Comparison of ENCODE assay signal across 31 cellular contexts in genomic region chrX:100417671-100418070, GRCh38. TPM values are rescaled to one million over a fixed set of nuclear protein-coding genes. Genes with fewer than 3 reads are reported as not detected.
DNase-seq lines count a peak whose midpoint lies in the region; ATAC-seq and TF ChIP-seq lines count a peak whose summit lies in the region.
"Had no signal": no experiment of that assay in that cellular context is flagged by ENCODE, and none has a peak within 500 bp of the region (broad histone marks: within the 10 kb centered on the region; RNA-seq: fewer than 3 reads in every experiment).

No MANE protein-coding gene starts in this region.

- no peak for TF ChIP-seq POLR2A in gastroesophageal sphincter (IDR thresholded peaks at IDR 0.05)
- no peak for TF ChIP-seq POLR2A in ovary (IDR thresholded peaks at IDR 0.05)

- H3K27me3 Mint-ChIP-seq in WTC11 (ENCODE audit: low read depth), result peaks cover 27% of the 10 kb centered on the region

- POLR2A ChIA-PET in WTC11 (lab: Charles Lee), result no interaction called here

- CTCF ChIA-PET in WTC11 (lab: Charles Lee), result interaction anchor here (0.7 to 1.2 kb wide), 3 partner anchors 29 to 94 kb away, joined by 3 to 6 read pairs (median 3); no protein-coding TSS in a partner anchor

- TF ChIP-seq EP300 in gastroesophageal sphincter (IDR thresholded peaks at IDR 0.05) (no peak), ovary (IDR thresholded peaks at IDR 0.05) (no peak)

- no peaks in the 10 kb centered on the region for H3K36me3 Mint-ChIP-seq in WTC11
- H3K36me3 Mint-ChIP-seq: activated naive CD4-positive, alpha-beta T cell treated with anti-CD3 and anti-CD28 coated beads, Interleukin-2, amount 10 ng/mL, durations not matched to agents 7 days and 5 days; CD4-positive, alpha-beta memory T cell; stimulated activated naive B cell treated with anti-CD40 and anti-IgM and Interleukin-4, amounts not matched to agents 10 μg/mL and 1 μg/mL and 100 μg/mL, for 72 hours had no signal

- H3K36me3 ChIP-seq in gastroesophageal sphincter (no peaks in the 10 kb centered on the region), ovary (no peaks in the 10 kb centered on the region)
- H3K36me3 ChIP-seq: cardiac muscle cell, lower lobe of right lung, suprapubic skin, WERI-Rb-1 had no signal

- H3K4me3 ChIP-seq in gastroesophageal sphincter (no peak overlapping the region), ovary (no peak overlapping the region)
- H3K4me3 ChIP-seq: cardiac muscle cell, lower lobe of right lung, suprapubic skin had no signal

- H3K9me3 Mint-ChIP-seq in WTC11, result no peaks in the 10 kb centered on the region
- H3K9me3 Mint-ChIP-seq: activated naive CD4-positive, alpha-beta T cell treated with anti-CD3 and anti-CD28 coated beads, Interleukin-2, amount 10 ng/mL, durations not matched to agents 7 days and 5 days; activated T-helper 1 cell treated with anti-CD3 and anti-CD28 coated beads, Interleukin-12 subunit alpha, Interleukin-12 subunit beta, Interleukin-2, Interleukin-4 antibody, amounts not matched to agents 30 ng/mL and 10 ng/mL and 1 ng/mL, durations not matched to agents 14 hours and 24 hours and 36 hours; dendritic cell treated with granulocyte-macrophage colony-stimulating factor and Interleukin-4, amounts not matched to agents 40 ng/mL and 50 ng/mL, for 4 days; stimulated activated naive B cell treated with anti-CD40 and anti-IgM and Interleukin-4, amounts not matched to agents 10 μg/mL and 1 μg/mL and 100 μg/mL, for 72 hours had no signal

- H3K27ac ChIP-seq in gastroesophageal sphincter, result no peak overlapping the region
- H3K27ac ChIP-seq in ovary, result no peak overlapping the region
- H3K27ac ChIP-seq: cardiac muscle cell, lower lobe of right lung, suprapubic skin, WERI-Rb-1 had no signal

- peak; percentile 28 for DNase-seq in NCI-H1092 treated with DMSO at 0.1 percent for 48 hours (lab: John Stamatoyannopoulos, UW)
- no peak for DNase-seq in NCI-H1092 (lab: John Stamatoyannopoulos, UW)
- DNase-seq in WTC11 (ENCODE audit: low spot score), result no peak
- peak in 3 of 5 donors; percentile 23 to 43 (median 30) for DNase-seq in ovary
- DNase-seq in T1000 (lab: John Stamatoyannopoulos, UW), result no peak
- no peak for DNase-seq in NCI-H1417 (lab: John Stamatoyannopoulos, UW)
- DNase-seq: 8988T; activated CD4-positive, alpha-beta T cell treated with anti-CD3 and anti-CD28 coated beads, Interleukin-2, amount 50 U/mL, for 1 hour; activated naive CD4-positive, alpha-beta T cell treated with anti-CD3 and anti-CD28 coated beads, Interleukin-2, amount 10 ng/mL, durations not matched to agents 7 days and 5 days; amniotic stem cell; CD4-positive, alpha-beta memory T cell; GOT3; islet precursor cell; KG1; lower lobe of right lung; MM.1S; NCI-H146; NCI-H2171 treated with DMSO at 0.1 percent for 48 hours; NCI-H774; nucleus accumbens; stimulated activated CD4-positive, alpha-beta T cell treated with anti-CD3 and anti-CD28 coated beads, Interleukin-4, amount 100 ng/mL, for 24 hours; stimulated activated naive B cell treated with anti-CD40 and anti-IgM and Interleukin-4, amounts not matched to agents 10 μg/mL and 1 μg/mL and 100 μg/mL, for 72 hours; WERI-Rb-1 had no signal

- ATAC-seq in WTC11, result peak; percentile 57
- ATAC-seq in gastroesophageal sphincter, result peak; percentile 54
- no peak for ATAC-seq in GM21390 (IDR thresholded peaks at IDR 0.05; ENCODE audit: unreplicated experiment)
- ATAC-seq: lower lobe of right lung; stimulated activated naive B cell treated with anti-CD40 and anti-IgM and Interleukin-4, amounts not matched to agents 10 μg/mL and 1 μg/mL and 100 μg/mL, for 72 hours had no signal

- no peaks in the 10 kb centered on the region for H3K27me3 ChIP-seq in gastroesophageal sphincter
- H3K27me3 ChIP-seq in ovary, result no peaks in the 10 kb centered on the region

- intact Hi-C loops in ovary (cut with DNase I), result no loop called here

- 44% methylated on average over 3 of the region's 3 CpGs; no CpG with 5 or more reads in 1 of the 2 donors for WGBS in gastroesophageal sphincter (ENCODE audit: low coverage in 1 of 2), 2 donors
- WGBS in ovary, 3 donors, result 5 to 16% (median 8%) methylated on average over 3 of the region's 3 CpGs

- H3K4me3 Mint-ChIP-seq in WTC11, result no peak overlapping the region
- H3K4me3 Mint-ChIP-seq: activated naive CD4-positive, alpha-beta T cell treated with anti-CD3 and anti-CD28 coated beads, Interleukin-2, amount 10 ng/mL, durations not matched to agents 7 days and 5 days; activated T-helper 1 cell treated with anti-CD3 and anti-CD28 coated beads, Interleukin-12 subunit alpha, Interleukin-12 subunit beta, Interleukin-2, Interleukin-4 antibody, amounts not matched to agents 30 ng/mL and 10 ng/mL and 1 ng/mL, durations not matched to agents 14 hours and 24 hours and 36 hours; CD4-positive, alpha-beta memory T cell; dendritic cell treated with granulocyte-macrophage colony-stimulating factor and Interleukin-4, amounts not matched to agents 40 ng/mL and 50 ng/mL, for 4 days; stimulated activated naive B cell treated with anti-CD40 and anti-IgM and Interleukin-4, amounts not matched to agents 10 μg/mL and 1 μg/mL and 100 μg/mL, for 72 hours had no signal

- no peak overlapping the region for H3K27ac Mint-ChIP-seq in WTC11
- H3K27ac Mint-ChIP-seq: activated naive CD4-positive, alpha-beta T cell treated with anti-CD3 and anti-CD28 coated beads, Interleukin-2, amount 10 ng/mL, durations not matched to agents 7 days and 5 days; activated T-helper 1 cell treated with anti-CD3 and anti-CD28 coated beads, Interleukin-12 subunit alpha, Interleukin-12 subunit beta, Interleukin-2, Interleukin-4 antibody, amounts not matched to agents 30 ng/mL and 10 ng/mL and 1 ng/mL, durations not matched to agents 14 hours and 24 hours and 36 hours; CD4-positive, alpha-beta memory T cell; dendritic cell treated with granulocyte-macrophage colony-stimulating factor and Interleukin-4, amounts not matched to agents 40 ng/mL and 50 ng/mL, for 4 days; stimulated activated naive B cell treated with anti-CD40 and anti-IgM and Interleukin-4, amounts not matched to agents 10 μg/mL and 1 μg/mL and 100 μg/mL, for 72 hours had no signal

- peaks cover 40% of the 10 kb centered on the region for H3K4me1 Mint-ChIP-seq in WTC11
- H3K4me1 Mint-ChIP-seq: activated naive CD4-positive, alpha-beta T cell treated with anti-CD3 and anti-CD28 coated beads, Interleukin-2, amount 10 ng/mL, durations not matched to agents 7 days and 5 days had no signal

- TF ChIP-seq CTCF in WTC11 (IDR thresholded peaks at IDR 0.05), result no peak
- no peak for TF ChIP-seq CTCF in gastroesophageal sphincter (IDR thresholded peaks at IDR 0.05)
- no peak for TF ChIP-seq CTCF in ovary (IDR thresholded peaks at IDR 0.05)

- H3K4me1 ChIP-seq in gastroesophageal sphincter (no peaks in the 10 kb centered on the region), ovary (ENCODE audit: insufficient read depth) (peaks cover 3% of the 10 kb centered on the region)
- H3K4me1 ChIP-seq: lower lobe of right lung, suprapubic skin had no signal

- H3K9me3 ChIP-seq in gastroesophageal sphincter (no peaks in the 10 kb centered on the region), ovary (no peaks in the 10 kb centered on the region)
- H3K9me3 ChIP-seq: lower lobe of right lung, suprapubic skin had no signal

TF ChIP-seq in WTC11, 78 proteins besides CTCF, POLR2A, EP300 and RAD21:
- TF ChIP-seq NR1H2 (CRISPR knock-in tag; IDR thresholded peaks at IDR 0.05), result no peak
- TF ChIP-seq SP1 (CRISPR knock-in tag; conservative IDR thresholded peaks at IDR 0.05), result no peak
- no peak for TF ChIP-seq ATF3 (CRISPR knock-in tag; conservative IDR thresholded peaks at IDR 0.05)
- TF ChIP-seq SMAD3 (CRISPR knock-in tag; IDR thresholded peaks at IDR 0.05; ENCODE audit: borderline replicate concordance), result no peak
- TF ChIP-seq ZNF263 (CRISPR knock-in tag; IDR thresholded peaks at IDR 0.05; ENCODE audit: low read depth), result no peak
- no peak for TF ChIP-seq FOXP4 (CRISPR knock-in tag; IDR thresholded peaks at IDR 0.05)
- no peak for TF ChIP-seq SMAD4 (CRISPR knock-in tag; IDR thresholded peaks at IDR 0.05)
- no peak for TF ChIP-seq USF2 (CRISPR knock-in tag; IDR thresholded peaks at IDR 0.05)

RNA-seq across cellular contexts. Expression of gene PCDH19, which starts 7.6 kb away (rescaled TPM):
- total RNA-seq in WTC11 (2021) (1.5 to 2.1 TPM (median 1.8 TPM) in 3 replicates), gastroesophageal sphincter (1 to 10 TPM in 3 of 4 donors, under 1 TPM in 1; 0.62 to 1.7 (median 1.4) TPM), ovary (1 to 10 TPM; 1.2 to 4.4 (median 3.2) TPM)
- polyA plus RNA-seq in ovary, result 1 to 10 TPM; 1.7 to 2.6 TPM
- total RNA-seq: CD4-positive, alpha-beta memory T cell; HT1080; OCI-LY7 had no signal
- polyA plus RNA-seq: CD4-positive, alpha-beta memory T cell had no signal

Comparison
In these comparisons a context has a peak if more than half of its experiments do, and no peak if none do; other contexts are left out.
1. DNase-seq: peak in NCI-H1092 treated with DMSO at 0.1 percent for 48 hours (single experiment) and ovary (3 of 5); none in NCI-H1092 (single experiment), WTC11 (single experiment), T1000 (single experiment) and NCI-H1417 (0 of 3).